ENCODE assay signal across 14 cellular contexts in genomic region chr14:86464386-86464785, GRCh38.
"Had no signal": no experiment of that assay in that cellular context is flagged by ENCODE, and none has a peak within 500 bp of the region (broad histone marks: within the 10 kb centered on the region; RNA-seq: fewer than 3 reads in every experiment).

No MANE protein-coding gene starts in this region.

- H3K27ac ChIP-seq: body of pancreas, hepatocyte, parathyroid adenoma, thoracic aorta had no signal

- H3K4me3 ChIP-seq: body of pancreas, hepatocyte, thoracic aorta had no signal

- ATAC-seq: body of pancreas; stimulated activated naive CD8-positive, alpha-beta T cell treated with anti-CD3 and anti-CD28 coated beads, Interleukin-15, amount 100 ng/mL, for 72 hours had no signal

- H3K4me2 ChIP-seq: hepatocyte had no signal

- DNase-seq: activated T-cell treated with anti-CD3 and anti-CD28 coated beads, Interleukin-2, amount 50 U/mL, for 1 hour; amniotic stem cell; body of pancreas; cortex of kidney; effector CD8-positive, alpha-beta T cell; kidney; retina; stimulated activated CD4-positive, alpha-beta T cell treated with anti-CD3 and anti-CD28 coated beads, Interleukin-15, amount 100 ng/mL, for 24 hours; stimulated activated CD4-positive, alpha-beta T cell treated with anti-CD3 and anti-CD28 coated beads, Interleukin-4, amount 100 ng/mL, for 24 hours; stimulated activated naive CD8-positive, alpha-beta T cell treated with anti-CD3 and anti-CD28 coated beads, Interleukin-15, amount 100 ng/mL, for 72 hours had no signal

- H3K79me2 ChIP-seq: hepatocyte, parathyroid adenoma had no signal

- H3K4me1 ChIP-seq: body of pancreas, parathyroid adenoma had no signal

- H3K9ac ChIP-seq: parathyroid adenoma had no signal

- H3K36me3 ChIP-seq: thoracic aorta had no signal

- H2AFZ ChIP-seq: hepatocyte, parathyroid adenoma had no signal

- H3K27me3 ChIP-seq: body of pancreas, hepatocyte had no signal

- H3K9me3 ChIP-seq: body of pancreas, thoracic aorta had no signal

- FAIRE-seq: kidney, TTC549 had no signal
